Comparison of ENCODE assay signal across 8 cellular contexts in genomic region chr4:46648088-46648744, GRCh38.
DNase-seq lines count a peak whose midpoint lies in the region; ATAC-seq, FAIRE-seq and TF ChIP-seq lines count a peak whose summit lies in the region.

No MANE protein-coding gene starts in this region.

- no peaks in the 10 kb centered on the region for H3K4me1 Mint-ChIP-seq in CD8-positive, alpha-beta T cell (ENCODE audit: low read depth)

- H3K27ac ChIP-seq in CD8-positive, alpha-beta T cell (ENCODE audit: low read depth, low read length), result no peak overlapping the region

- intact Hi-C loops in posterior vena cava (cut with DNase I), result no loop called here
- intact Hi-C loops in CD8-positive, alpha-beta T cell (cut with DNase I, micrococcal nuclease), result no loop called here

- H3K27ac Mint-ChIP-seq in CD8-positive, alpha-beta T cell, result no peak overlapping the region

- H3K27me3 Mint-ChIP-seq in CD8-positive, alpha-beta T cell (ENCODE audit: low read depth), result no peaks in the 10 kb centered on the region

- peak; percentile 55 for FAIRE-seq in D721Med (lab: Jason Lieb, UNC)

- TF ChIP-seq CTCF in D721Med (IDR thresholded peaks at IDR 0.05; ENCODE audit: insufficient read depth, missing control alignments), result peak; percentile 65
- no peak for TF ChIP-seq CTCF in CD8-positive, alpha-beta T cell (IDR thresholded peaks at IDR 0.05)

- no peaks in the 10 kb centered on the region for H3K9me3 ChIP-seq in CD8-positive, alpha-beta T cell (ENCODE audit: low read length)

- POLR2A ChIA-PET in CD8-positive, alpha-beta T cell (lab: Charles Lee), result no interaction called here

- H3K9me3 Mint-ChIP-seq in CD8-positive, alpha-beta T cell, result peaks cover 4% of the 10 kb centered on the region

- DNase-seq in D721Med (ENCODE audit: insufficient read length, low spot score) (no peak), GM19240 (ENCODE audit: insufficient read length, low spot score) (peak; percentile 4), OCI-M1 (lab: John Stamatoyannopoulos, UW) (peak; percentile 43), foreskin melanocyte (peak; percentile 9), posterior vena cava (ENCODE audit: low spot score) (no peak), G401 (ENCODE audit: low spot score) (no peak)
- no peak for DNase-seq in CD8-positive, alpha-beta T cell

- CTCF ChIA-PET in CD8-positive, alpha-beta T cell (lab: Charles Lee), result no interaction called here

- in situ Hi-C loops in G401 (cut with HindIII; ENCODE audit: low sequenced_read_pairs), result no loop called here

- H3K36me3 ChIP-seq in CD8-positive, alpha-beta T cell (ENCODE audit: insufficient read depth, low read length), result no peaks in the 10 kb centered on the region

- peak; percentile 85 for ATAC-seq in HG03175 (IDR thresholded peaks at IDR 0.05; ENCODE audit: unreplicated experiment)
- no peak for ATAC-seq in CD8-positive, alpha-beta T cell

- H3K27me3 ChIP-seq in CD8-positive, alpha-beta T cell (ENCODE audit: insufficient read depth, low read length), result no peaks in the 10 kb centered on the region

- no peak overlapping the region for H3K4me3 Mint-ChIP-seq in CD8-positive, alpha-beta T cell

- H3K36me3 Mint-ChIP-seq in CD8-positive, alpha-beta T cell, result no peaks in the 10 kb centered on the region

- H3K4me3 ChIP-seq in CD8-positive, alpha-beta T cell (ENCODE audit: low read depth, low read length), result no peak overlapping the region

- H3K4me1 ChIP-seq in CD8-positive, alpha-beta T cell (ENCODE audit: insufficient read depth, low read length), result no peaks in the 10 kb centered on the region

Comparison
In these comparisons a context has a peak if more than half of its experiments do, and no peak if none do; other contexts are left out.
1. DNase-seq: peak in GM19240 (single experiment), OCI-M1 (single experiment) and foreskin melanocyte (single experiment); none in D721Med (single experiment), posterior vena cava (single experiment), CD8-positive, alpha-beta T cell (0 of 7) and G401 (single experiment).